In the genomic region with DNA sequence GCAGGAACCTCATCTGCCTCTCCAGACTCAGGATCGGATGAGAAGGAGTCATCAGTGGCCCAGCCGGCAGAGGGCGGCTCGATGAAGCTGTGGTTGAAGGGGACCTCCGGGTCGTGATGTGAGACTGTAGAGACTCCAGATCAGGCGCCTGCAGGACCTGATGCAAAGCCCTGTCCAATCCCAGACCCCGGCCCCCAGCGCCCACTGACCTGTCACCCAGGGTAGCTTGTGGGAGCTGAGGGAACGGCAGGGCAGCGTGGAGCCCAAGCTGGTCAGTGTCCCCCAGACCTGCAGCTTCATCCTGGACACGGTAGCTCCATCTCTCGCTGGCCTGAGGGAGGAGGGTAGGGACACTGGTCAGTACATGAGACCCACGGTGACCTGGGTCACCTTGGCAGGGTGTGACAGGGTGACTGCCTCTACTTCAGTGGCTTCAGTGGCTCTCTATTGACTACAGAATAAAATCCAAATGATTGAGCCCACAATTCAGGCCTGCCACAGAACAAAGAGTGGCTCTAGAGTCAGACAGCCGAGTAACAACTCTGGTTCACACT, we compare ENCODE assay signal across 27 cellular contexts.
"Had no signal": no experiment of that assay in that cellular context is flagged by ENCODE, and none has a peak within 500 bp of the region (broad histone marks: within the 10 kb centered on the region; RNA-seq: fewer than 3 reads in every experiment).

No MANE protein-coding gene starts in this region.

- H3K9me3 ChIP-seq: ascending aorta, body of pancreas, MG63, Peyer's patch had no signal

- H3K4me1 Mint-ChIP-seq: activated CD8-positive, alpha-beta memory T cell treated with anti-CD3 and anti-CD28 coated beads, Interleukin-2, amount 10 ng/mL, durations not matched to agents 7 days and 5 days; activated naive CD8-positive, alpha-beta T cell treated with anti-CD3 and anti-CD28 coated beads, Interleukin-2, amount 50 U/mL, for 24 hours had no signal

- H3K36me3 ChIP-seq: ascending aorta, MG63 had no signal

- H3K27me3 Mint-ChIP-seq: activated naive CD8-positive, alpha-beta T cell treated with anti-CD3 and anti-CD28 coated beads, Interleukin-2, amount 50 U/mL, for 24 hours; activated T-cell treated with anti-CD3 and anti-CD28 coated beads, Interleukin-2, amount 50 U/mL, for 24 hours had no signal

- H3K27me3 ChIP-seq: ascending aorta, body of pancreas, MG63, Peyer's patch had no signal

- H3K9me3 Mint-ChIP-seq: activated naive CD4-positive, alpha-beta T cell treated with anti-CD3 and anti-CD28 coated beads, Interleukin-2, amount 50 U/mL, for 72 hours; activated naive CD8-positive, alpha-beta T cell treated with anti-CD3 and anti-CD28 coated beads, Interleukin-2, amount 50 U/mL, for 24 hours; activated T-cell treated with anti-CD3 and anti-CD28 coated beads, Interleukin-2, amount 50 U/mL, for 24 hours; activated T-helper 1 cell treated with anti-CD3 and anti-CD28 coated beads, Interleukin-12 subunit alpha, Interleukin-12 subunit beta, Interleukin-2, Interleukin-4 antibody, amounts not matched to agents 30 ng/mL and 10 ng/mL and 1 ng/mL, durations not matched to agents 14 hours and 24 hours and 36 hours; T-helper 1 cell treated with Interleukin-12 subunit alpha and Interleukin-12 subunit beta and Interleukin-4 antibody, amounts not matched to agents 30 μg/mL and 1 μg/mL, for 36 hours had no signal

- ATAC-seq: activated CD4-positive, CD25-positive, alpha-beta regulatory T cell treated with anti-CD3 and anti-CD28 coated beads, Interleukin-2, amount 50 U/mL, for 24 hours; activated CD8-positive, alpha-beta memory T cell treated with anti-CD3 and anti-CD28 coated beads, Interleukin-2, amount 10 ng/mL, durations not matched to agents 7 days and 5 days; activated naive CD4-positive, alpha-beta T cell treated with anti-CD3 and anti-CD28 coated beads, Interleukin-2, amount 50 U/mL, for 72 hours; activated naive CD8-positive, alpha-beta T cell treated with anti-CD3 and anti-CD28 coated beads, Interleukin-2, amount 50 U/mL, for 24 hours; body of pancreas had no signal

- DNase-seq: activated CD4-positive, alpha-beta T cell treated with anti-CD3 and anti-CD28 coated beads for 48 hours; activated CD4-positive, alpha-beta T cell treated with anti-CD3 and anti-CD28 coated beads, Interleukin-2, amount 50 U/mL, for 48 hours; activated CD8-positive, alpha-beta memory T cell treated with anti-CD3 and anti-CD28 coated beads, Interleukin-2, amount 10 ng/mL, durations not matched to agents 7 days and 5 days; activated effector memory CD4-positive, alpha-beta T cell treated with Interleukin-2 at 50 U/mL for 16 hours; activated naive CD4-positive, alpha-beta T cell; activated naive CD8-positive, alpha-beta T cell treated with anti-CD3 and anti-CD28 coated beads, Interleukin-2, amount 50 U/mL, for 24 hours; activated T-cell treated with anti-CD3 and anti-CD28 coated beads, Interleukin-2, amount 50 U/mL, for 24 hours; amniotic stem cell; body of pancreas; MG63; NCI-H1048; NCI-H1417; NCI-H1930; NCI-H2171; NCI-H2227 treated with DMSO at 0.1 percent for 48 hours; NCI-H446 treated with DMSO at 0.1 percent for 48 hours; NCI-H524 treated with DMSO at 0.1 percent for 48 hours; NCI-H774; Peyer's patch; SHP77 had no signal

- H3K4me1 ChIP-seq: ascending aorta, Peyer's patch had no signal

- H3K4me3 ChIP-seq: ascending aorta, body of pancreas, MG63, Peyer's patch had no signal

- FAIRE-seq: bronchial epithelial cell had no signal

- H3K4me3 Mint-ChIP-seq: activated CD8-positive, alpha-beta memory T cell treated with anti-CD3 and anti-CD28 coated beads, Interleukin-2, amount 10 ng/mL, durations not matched to agents 7 days and 5 days; activated naive CD8-positive, alpha-beta T cell treated with anti-CD3 and anti-CD28 coated beads, Interleukin-2, amount 50 U/mL, for 24 hours; activated T-cell treated with anti-CD3 and anti-CD28 coated beads, Interleukin-2, amount 50 U/mL, for 24 hours; activated T-helper 1 cell treated with anti-CD3 and anti-CD28 coated beads, Interleukin-12 subunit alpha, Interleukin-12 subunit beta, Interleukin-2, Interleukin-4 antibody, amounts not matched to agents 30 ng/mL and 10 ng/mL and 1 ng/mL, durations not matched to agents 14 hours and 24 hours and 36 hours; T-helper 1 cell treated with Interleukin-12 subunit alpha and Interleukin-12 subunit beta and Interleukin-4 antibody, amounts not matched to agents 30 μg/mL and 1 μg/mL, for 36 hours had no signal

- H3K27ac ChIP-seq: ascending aorta, body of pancreas, Peyer's patch, RWPE1 had no signal

- H3K27ac Mint-ChIP-seq: activated CD8-positive, alpha-beta memory T cell treated with anti-CD3 and anti-CD28 coated beads, Interleukin-2, amount 10 ng/mL, durations not matched to agents 7 days and 5 days; activated naive CD4-positive, alpha-beta T cell treated with anti-CD3 and anti-CD28 coated beads, Interleukin-2, amount 50 U/mL, for 72 hours; activated naive CD8-positive, alpha-beta T cell treated with anti-CD3 and anti-CD28 coated beads, Interleukin-2, amount 50 U/mL, for 24 hours; activated T-cell treated with anti-CD3 and anti-CD28 coated beads, Interleukin-2, amount 50 U/mL, for 24 hours; activated T-helper 1 cell treated with anti-CD3 and anti-CD28 coated beads, Interleukin-12 subunit alpha, Interleukin-12 subunit beta, Interleukin-2, Interleukin-4 antibody, amounts not matched to agents 30 ng/mL and 10 ng/mL and 1 ng/mL, durations not matched to agents 14 hours and 24 hours and 36 hours; T-helper 1 cell treated with Interleukin-12 subunit alpha and Interleukin-12 subunit beta and Interleukin-4 antibody, amounts not matched to agents 30 μg/mL and 1 μg/mL, for 36 hours had no signal

- H3K36me3 Mint-ChIP-seq: activated CD8-positive, alpha-beta memory T cell treated with anti-CD3 and anti-CD28 coated beads, Interleukin-2, amount 10 ng/mL, durations not matched to agents 7 days and 5 days; activated naive CD4-positive, alpha-beta T cell treated with anti-CD3 and anti-CD28 coated beads, Interleukin-2, amount 50 U/mL, for 72 hours had no signal
